ENCODE assay signal across 9 cellular contexts in the genomic region with DNA sequence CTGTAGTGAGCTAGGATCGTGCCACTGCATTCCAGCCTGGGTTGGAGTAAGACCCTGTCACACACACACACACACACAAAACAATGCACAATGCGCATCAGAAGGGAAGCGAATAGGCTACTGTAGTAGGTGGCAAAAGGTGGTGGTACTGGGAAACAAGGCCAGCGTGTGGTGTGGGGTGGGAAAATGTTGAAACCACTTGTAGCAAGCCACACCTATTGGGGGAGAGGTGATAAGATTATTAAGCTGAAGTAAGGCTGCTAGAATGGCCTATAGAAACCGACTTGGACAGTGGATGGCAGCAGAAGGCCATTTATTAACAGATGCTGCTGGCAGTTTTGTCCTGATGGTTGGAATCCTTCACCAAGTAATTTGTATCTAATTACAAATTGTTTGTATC. TPM values are rescaled to one million over a fixed set of nuclear protein-coding genes. Genes with fewer than 3 reads are reported as not detected.
A peak's percentile ranks its signal among the peaks of the same experiment; 100 is the strongest.
DNase-seq lines count a peak whose midpoint lies in the region; ATAC-seq, FAIRE-seq and TF ChIP-seq lines count a peak whose summit lies in the region.
"Had no signal": no experiment of that assay in that cellular context is flagged by ENCODE, and none has a peak within 500 bp of the region (broad histone marks: within the 10 kb centered on the region; RNA-seq: fewer than 3 reads in every experiment).

No MANE protein-coding gene starts in this region.

- peak overlapping the region; percentile 99 for H3K4me2 ChIP-seq in Karpas-422 (ENCODE audit: low read depth, low read length, poor library complexity, severe bottlenecking)

- H3K9ac ChIP-seq in Karpas-422 (ENCODE audit: low read length) (peak overlapping the region; percentile 85), kidney (ENCODE audit: low read length in 2 of 2) (peak overlapping the region in 1 of 2 donors; percentile 40)

- H4K20me1 ChIP-seq in Karpas-422 (ENCODE audit: insufficient read depth, low read depth, low read length): peaks cover 4% of the 10 kb centered on the region; the same call in 1 of the 2 replicates

- peak overlapping the region; percentile 96 to 98 (median 97) for H3K4me3 Mint-ChIP-seq in brain
- H3K4me3 Mint-ChIP-seq in natural killer cell: peak overlapping the region; percentile 97

- no peak overlapping the region for H2AFZ ChIP-seq in Karpas-422 (ENCODE audit: low read length)

- H3K36me3 ChIP-seq in Karpas-422 (ENCODE audit: insufficient read depth, low read length) (peaks cover 50% of the 10 kb centered on the region), kidney (ENCODE audit: control insufficient read depth in 1 of 2, insufficient read depth in 2 of 2, low read length in 2 of 2) (peaks cover 17 to 18% of the 10 kb centered on the region in 2 donors)

- peak; percentile 53 to 67 (median 65) for ATAC-seq in natural killer cell

- peak overlapping the region; percentile 79; the same call in 1 of the 2 replicates for H3K27ac ChIP-seq in Karpas-422 (ENCODE audit: low read length)
- no peak overlapping the region for H3K27ac ChIP-seq in kidney (ENCODE audit: low read depth in 2 of 2, low read length in 2 of 2)
- H3K27ac ChIP-seq: neutrophil had no signal

- H3K27ac Mint-ChIP-seq in brain (peak overlapping the region; percentile 84 to 96 (median 88)), natural killer cell (peak overlapping the region; percentile 84 to 96)

- peaks cover 0 to 10% (median 0%) of the 10 kb centered on the region in 5 experiments for H3K9me3 Mint-ChIP-seq in brain
- H3K9me3 Mint-ChIP-seq in natural killer cell: no peaks in the 10 kb centered on the region

- H3K27me3 Mint-ChIP-seq in brain: peaks cover 4% of the 10 kb centered on the region
- no peaks in the 10 kb centered on the region for H3K27me3 Mint-ChIP-seq in natural killer cell (ENCODE audit: low read depth in 2 of 2)

- TF ChIP-seq CTCF in brain (conservative IDR thresholded peaks at IDR 0.05) (no peak), natural killer cell (IDR thresholded peaks at IDR 0.05) (peak; percentile 28), kidney (IDR thresholded peaks at IDR 0.05; ENCODE audit: borderline replicate concordance, extremely low read depth, insufficient read depth) (no peak)

- H3K27me3 ChIP-seq in Karpas-422 (ENCODE audit: low read length): no peaks in the 10 kb centered on the region
- H3K27me3 ChIP-seq: neutrophil had no signal

- peaks cover 65% of the 10 kb centered on the region for H3K4me1 Mint-ChIP-seq in brain
- peaks cover 48 to 55% of the 10 kb centered on the region in 2 donors for H3K4me1 Mint-ChIP-seq in natural killer cell

- peak; percentile 65 for DNase-seq in DMS 273 (lab: John Stamatoyannopoulos, UW; ENCODE audit: unreplicated experiment)
- peak; percentile 50 for DNase-seq in Karpas-422
- peak; percentile 65 for DNase-seq in natural killer cell
- no peak for DNase-seq in NCI-H1694 (lab: John Stamatoyannopoulos, UW)
- DNase-seq in iPS-NIHi7 (ENCODE audit: extremely low spot score): no peak
- no peak for DNase-seq in kidney
- no peak for DNase-seq in NCI-H2029 treated with DMSO at 0.1 percent for 48 hours (lab: John Stamatoyannopoulos, UW)

- H3K4me3 ChIP-seq in Karpas-422 (ENCODE audit: low read length) (peak overlapping the region; percentile 89), kidney (ENCODE audit: low read length in 2 of 2) (no peak overlapping the region)

- H3K9me2 ChIP-seq in Karpas-422 (replicated peaks; ENCODE audit: insufficient read depth, low read length): no peaks in the 10 kb centered on the region

- no peak for FAIRE-seq in kidney (lab: Jason Lieb, UNC)

- H3K4me1 ChIP-seq in Karpas-422 (ENCODE audit: low read length) (peaks cover 40% of the 10 kb centered on the region), kidney (ENCODE audit: control insufficient read depth in 1 of 2, insufficient read depth in 1 of 2, low read depth in 1 of 2, low read length in 2 of 2) (peaks cover 0 to 24% of the 10 kb centered on the region in 2 donors)

- H3K36me3 Mint-ChIP-seq in brain: peaks cover 66% of the 10 kb centered on the region
- peaks cover 12% of the 10 kb centered on the region for H3K36me3 Mint-ChIP-seq in natural killer cell

- no peaks in the 10 kb centered on the region for H3K9me3 ChIP-seq in Karpas-422 (ENCODE audit: low read length)
- H3K9me3 ChIP-seq in kidney (ENCODE audit: control insufficient read depth in 1 of 2, low read length in 2 of 2): no peaks in the 10 kb centered on the region
- H3K9me3 ChIP-seq: neutrophil had no signal

- H3K79me2 ChIP-seq in Karpas-422 (ENCODE audit: low read length): peaks cover 59% of the 10 kb centered on the region

- intact Hi-C loops in natural killer cell (cut with micrococcal nuclease) (loop anchor here (1.0 to 5.0 kb wide), 6 partner anchors 11 to 304 kb away; a partner anchor contains a TSS), kidney (cut with DNase I) (no loop called here)

RNA-seq across cellular contexts. Expression of a gene that starts 7.2 kb away (rescaled TPM):
- 39.0 and 57.5 TPM in 2 replicates for total RNA-seq in Karpas-422 (2014; rRNA removed; shearing (Covaris generic); ENCODE audit: low replicate concordance)
- polyA plus RNA-seq in brain (ENCODE audit: insufficient read depth, low read depth, low replicate concordance) (35.9 TPM), kidney (ENCODE audit: insufficient read depth, low read depth, low replicate concordance) (105 TPM)
- total RNA-seq in natural killer cell (1 to 10 TPM; 5.2 to 7.0 (median 5.9) TPM), kidney (23.4 TPM)

RNA-seq across cellular contexts. Expression of a gene that starts 10.8 kb away (rescaled TPM):
- total RNA-seq in Karpas-422 (2014; rRNA removed; shearing (Covaris generic); ENCODE audit: low replicate concordance): 33.0 and 49.5 TPM in 2 replicates
- polyA plus RNA-seq in brain (ENCODE audit: insufficient read depth, low read depth, low replicate concordance) (81.2 TPM), kidney (ENCODE audit: insufficient read depth, low read depth, low replicate concordance) (96.7 TPM)
- total RNA-seq in natural killer cell (100 to 1,000 TPM; 157 to 161 (median 159) TPM), kidney (91.8 TPM)

RNA-seq across cellular contexts. Expression of a gene that starts 30.5 kb away (rescaled TPM):
- 50.6 and 84.6 TPM in 2 replicates for total RNA-seq in Karpas-422 (2014; rRNA removed; shearing (Covaris generic); ENCODE audit: low replicate concordance)
- 67.7 TPM for polyA plus RNA-seq in brain (ENCODE audit: insufficient read depth, low read depth, low replicate concordance)
- 100 to 1,000 TPM; 153 to 161 (median 160) TPM for total RNA-seq in natural killer cell
- 66.9 TPM for total RNA-seq in kidney
- polyA plus RNA-seq in kidney (ENCODE audit: insufficient read depth, low read depth, low replicate concordance): 39.2 TPM

RNA-seq across cellular contexts. Expression of a gene that starts 36.8 kb away (rescaled TPM):
- total RNA-seq in Karpas-422 (2014; rRNA removed; shearing (Covaris generic); ENCODE audit: low replicate concordance): 38.2 and 47.0 TPM in 2 replicates
- 9.0 TPM for polyA plus RNA-seq in brain (ENCODE audit: insufficient read depth, low read depth, low replicate concordance)
- total RNA-seq in natural killer cell: 10 to 100 TPM; 64.7 to 73.8 (median 65.4) TPM
- 42.6 TPM for total RNA-seq in kidney
- 11.7 TPM for polyA plus RNA-seq in kidney (ENCODE audit: insufficient read depth, low read depth, low replicate concordance)

Comparison
In these comparisons a context has a peak if more than half of its experiments do, and no peak if none do; other contexts are left out.
1. DNase-seq: peak in DMS 273 (single experiment), Karpas-422 (single experiment) and natural killer cell (single experiment); none in NCI-H1694 (single experiment), iPS-NIHi7 (single experiment), kidney (single experiment) and NCI-H2029 treated with DMSO at 0.1 percent for 48 hours (single experiment).